ENCODE assay signal across 9 cellular contexts in genomic region chr14:62691613-62692489, GRCh38.
DNase-seq lines count a peak whose midpoint lies in the region; ATAC-seq and TF ChIP-seq lines count a peak whose summit lies in the region.
"Had no signal": no experiment of that assay in that cellular context is flagged by ENCODE, and none has a peak within 500 bp of the region (broad histone marks: within the 10 kb centered on the region; RNA-seq: fewer than 3 reads in every experiment).

No MANE protein-coding gene starts in this region.

- dilution Hi-C loops in mammary epithelial cell (cut with HindIII; ENCODE audit: low sequenced_read_pairs) = no loop called here

- TF ChIP-seq CTCF in Calu3 (IDR thresholded peaks at IDR 0.05; ENCODE audit: unreplicated experiment) = no peak
- TF ChIP-seq CTCF in mammary epithelial cell (conservative IDR thresholded peaks at IDR 0.05 in 1 of 2, IDR thresholded peaks at IDR 0.05 in 1 of 2; ENCODE audit: extremely low read depth in 1 of 2, insufficient read depth in 1 of 2, low read depth in 1 of 2, low read length in 2 of 2) = no peak
- TF ChIP-seq CTCF in neural progenitor cell (IDR thresholded peaks at IDR 0.05) = no peak

- H3K9me3 Mint-ChIP-seq in Calu3 (ENCODE audit: low read depth, unreplicated experiment) = no peaks in the 10 kb centered on the region
- peaks cover 15% of the 10 kb centered on the region for H3K9me3 Mint-ChIP-seq in neural progenitor cell

- no peaks in the 10 kb centered on the region for H3K9me3 ChIP-seq in mammary epithelial cell (replicated peaks; ENCODE audit: insufficient read depth, low read length)
- H3K9me3 ChIP-seq in neural progenitor cell (ENCODE audit: low read depth) = no peaks in the 10 kb centered on the region

- H4K20me1 ChIP-seq in mammary epithelial cell (ENCODE audit: insufficient read depth, low read length) = no peaks in the 10 kb centered on the region
- no peaks in the 10 kb centered on the region for H4K20me1 ChIP-seq in neural progenitor cell (ENCODE audit: low read depth)

- DNase-seq in Calu3 = peak; percentile 70
- DNase-seq in NCI-H187 treated with DMSO at 0.1 percent for 48 hours (lab: John Stamatoyannopoulos, UW) = peak; percentile 29
- DNase-seq in mammary epithelial cell = peak; percentile 98
- no peak for DNase-seq in neural progenitor cell (ENCODE audit: low spot score)
- DNase-seq: NK-92 treated with Interleukin-12 subunit alpha and Interleukin-12 subunit beta, amount 100 ng/mL, for 24 hours had no signal

- H3K36me3 ChIP-seq in mammary epithelial cell (ENCODE audit: insufficient read depth, low read length) (peaks cover 1% of the 10 kb centered on the region), neural progenitor cell (no peaks in the 10 kb centered on the region)

- peak overlapping the region; percentile 95 for H3K27ac ChIP-seq in mammary epithelial cell (ENCODE audit: insufficient read depth, low read depth, low read length)
- H3K27ac ChIP-seq in neural progenitor cell = no peak overlapping the region

- H3K27me3 ChIP-seq in mammary epithelial cell (ENCODE audit: insufficient read depth, low read length) = no peaks in the 10 kb centered on the region
- H3K27me3 ChIP-seq in neural progenitor cell = no peaks in the 10 kb centered on the region

- H3K36me3 Mint-ChIP-seq in Calu3 (ENCODE audit: insufficient read depth, unreplicated experiment) = no peaks in the 10 kb centered on the region
- H3K36me3 Mint-ChIP-seq in neural progenitor cell = no peaks in the 10 kb centered on the region

- H3K27ac Mint-ChIP-seq in Calu3 (ENCODE audit: unreplicated experiment) (peak overlapping the region; percentile 98), neural progenitor cell (peak overlapping the region; percentile 29)

- H3K4me3 ChIP-seq in mammary epithelial cell (replicated peaks in 1 of 3; ENCODE audit: insufficient read depth in 1 of 3, low read depth in 2 of 3, low read length in 3 of 3) = peak overlapping the region in 2 of 3 experiments; percentile 26 to 35
- no peak overlapping the region for H3K4me3 ChIP-seq in neural progenitor cell

- CTCF ChIA-PET in Calu3 (lab: Charles Lee) = interaction anchor here (0.6 to 1.1 kb wide), 3 partner anchors 9 to 853 kb away, joined by 3 to 4 read pairs (median 4); no protein-coding TSS in a partner anchor
- CTCF ChIA-PET in mammary epithelial cell (lab: Charles Lee; ENCODE audit: low non-redundant PET) = no interaction called here

- peaks cover 20% of the 10 kb centered on the region for H3F3A ChIP-seq in neural progenitor cell (ENCODE audit: low read depth)

- WGBS in mammary epithelial cell (ENCODE audit: low coverage, missing lambda C conversion rate) = 3% methylated on average over 4 of the region's 4 CpGs

- H3K79me2 ChIP-seq in mammary epithelial cell (ENCODE audit: insufficient read depth, low read length) (no peaks in the 10 kb centered on the region), neural progenitor cell (ENCODE audit: low read depth) (no peaks in the 10 kb centered on the region)

- intact Hi-C loops in Calu3 (cut with micrococcal nuclease; ENCODE audit: unreplicated experiment) = loop anchor here (5.0 kb wide), 1 partner anchor 350 kb away; no protein-coding TSS in a partner anchor
- intact Hi-C loops in mammary epithelial cell (cut with micrococcal nuclease) = loop anchor here (5.0 kb wide), 1 partner anchor 995 kb away; the partner anchor contains the start of gene HIF1A

- ATAC-seq in HG03025 (IDR thresholded peaks at IDR 0.05; ENCODE audit: low FRiP score, unreplicated experiment) (no peak), GM21723 (IDR thresholded peaks at IDR 0.05; ENCODE audit: unreplicated experiment) (no peak), HG02852 (IDR thresholded peaks at IDR 0.05; ENCODE audit: unreplicated experiment) (no peak), GM19023 (IDR thresholded peaks at IDR 0.05; ENCODE audit: unreplicated experiment) (no peak)

- H3K4me1 ChIP-seq in mammary epithelial cell (ENCODE audit: insufficient read depth, low read length) (peaks cover 26% of the 10 kb centered on the region), neural progenitor cell (peaks cover 41% of the 10 kb centered on the region)

- H3K4me3 Mint-ChIP-seq in Calu3 (ENCODE audit: low read depth, unreplicated experiment) = peak overlapping the region; percentile 42
- H3K4me3 Mint-ChIP-seq in neural progenitor cell = no peak overlapping the region

- H3K9ac ChIP-seq in mammary epithelial cell (ENCODE audit: insufficient read depth, low read length) (peak overlapping the region; percentile 61), neural progenitor cell (no peak overlapping the region)

- H3K4me2 ChIP-seq in mammary epithelial cell (ENCODE audit: insufficient read depth, low read depth, low read length) (peak overlapping the region; percentile 96), neural progenitor cell (no peak overlapping the region)

- peaks cover 62% of the 10 kb centered on the region for H3K4me1 Mint-ChIP-seq in Calu3 (ENCODE audit: low read depth, unreplicated experiment)
- peaks cover 35% of the 10 kb centered on the region for H3K4me1 Mint-ChIP-seq in neural progenitor cell

- H3K27me3 Mint-ChIP-seq in Calu3 (ENCODE audit: unreplicated experiment) = no peaks in the 10 kb centered on the region
- peaks cover 2% of the 10 kb centered on the region for H3K27me3 Mint-ChIP-seq in neural progenitor cell (ENCODE audit: insufficient read depth, low read depth)

- in situ Hi-C loops in mammary epithelial cell (cut with MboI; ENCODE audit: low sequenced_read_pairs in 2 of 2) = no loop called here

- TSS peak; percentile 40 for BruUV-seq in Calu3 (replicated peaks; lab: Mats Ljungman, UMichigan)
- BruUV-seq in mammary epithelial cell (replicated peaks; lab: Mats Ljungman, UMichigan) = no TSS peak

- H2AFZ ChIP-seq in mammary epithelial cell (ENCODE audit: low read depth, low read length) (peak overlapping the region; percentile 84), neural progenitor cell (replicated peaks) (peak overlapping the region; percentile 5)
